In the genomic region with DNA sequence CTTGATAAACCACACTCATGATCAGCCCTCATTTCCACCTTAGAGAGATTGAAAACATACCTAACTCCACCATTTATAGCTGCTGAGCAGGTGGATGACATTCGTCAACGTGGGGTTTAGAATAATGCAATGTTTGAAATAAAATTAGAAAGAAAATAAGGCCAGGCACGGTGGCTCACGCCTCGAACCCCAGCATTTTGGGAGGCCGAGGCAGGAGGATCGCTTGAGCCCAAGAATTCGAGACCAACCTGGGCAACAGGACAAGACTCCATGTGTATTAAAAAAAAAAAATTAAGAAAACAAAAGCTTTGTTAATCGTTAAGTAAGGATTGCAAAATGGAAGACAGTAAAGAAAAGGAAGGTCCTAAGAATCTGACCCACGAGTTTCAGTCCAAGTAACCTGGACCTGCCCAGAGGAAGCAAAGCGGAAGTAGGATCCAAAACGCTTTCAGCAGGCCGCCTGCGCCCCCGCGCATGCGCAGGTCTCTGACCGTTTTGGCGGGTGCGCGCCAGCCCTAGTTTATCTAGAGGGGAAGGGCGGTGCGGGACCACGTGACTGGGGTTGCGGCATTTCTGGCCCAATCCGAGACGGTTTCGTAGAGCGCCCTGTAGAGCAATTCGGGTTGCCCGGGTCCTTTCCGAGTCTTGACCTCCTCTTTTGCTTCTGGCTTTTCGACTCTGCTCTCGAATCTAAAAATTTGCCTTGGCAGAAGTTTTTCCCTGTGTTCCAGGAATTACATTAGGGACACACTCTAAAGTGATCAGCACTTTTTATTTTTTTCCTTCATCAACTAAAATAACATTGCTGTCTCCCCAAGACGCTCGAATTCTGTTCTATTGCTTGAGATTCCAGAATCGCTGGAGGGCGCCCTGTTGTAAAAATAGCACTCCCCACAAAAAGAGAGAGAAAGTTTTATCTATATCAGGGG, we compare ENCODE assay signal across 8 cellular contexts.
DNase-seq lines count a peak whose midpoint lies in the region; ATAC-seq lines count a peak whose summit lies in the region.

No MANE protein-coding gene starts in this region.

- DNase-seq in NCI-H2227 (lab: John Stamatoyannopoulos, UW; ENCODE audit: unreplicated experiment) (peak; percentile 98), kidney tubule cell (ENCODE audit: low spot score) (peak; percentile 93), NCI-H446 (lab: John Stamatoyannopoulos, UW) (no peak)
- peak; percentile 88 to 93 for DNase-seq in activated CD4-positive, alpha-beta T cell treated with anti-CD3 and anti-CD28 coated beads for 4 hours
- DNase-seq in stimulated activated CD4-positive, alpha-beta T cell treated with anti-CD3 and anti-CD28 coated beads, Interleukin-1b, Interleukin-23, amount 100 ng/mL, for 24 hours (ENCODE audit: low read depth in 4 of 4, low spot score in 1 of 4), result peak; percentile 76 to 89 (median 84)

- peak overlapping the region; percentile 84 for H3K27ac ChIP-seq in cingulate gyrus (ENCODE audit: low read depth, low read length)

- ATAC-seq in GM18498 (IDR thresholded peaks at IDR 0.05; ENCODE audit: unreplicated experiment), result peak; percentile 90
- ATAC-seq in HG03025 (IDR thresholded peaks at IDR 0.05; ENCODE audit: low FRiP score, unreplicated experiment), result peak; percentile 84

Comparison
In these comparisons a context has a peak if more than half of its experiments do, and no peak if none do; other contexts are left out.
1. DNase-seq: peak in NCI-H2227 (single experiment), activated CD4-positive, alpha-beta T cell treated with anti-CD3 and anti-CD28 coated beads for 4 hours (2 of 2), kidney tubule cell (single experiment) and stimulated activated CD4-positive, alpha-beta T cell treated with anti-CD3 and anti-CD28 coated beads, Interleukin-1b, Interleukin-23, amount 100 ng/mL, for 24 hours (4 of 4); none in NCI-H446 (0 of 2).